In the genomic region with DNA sequence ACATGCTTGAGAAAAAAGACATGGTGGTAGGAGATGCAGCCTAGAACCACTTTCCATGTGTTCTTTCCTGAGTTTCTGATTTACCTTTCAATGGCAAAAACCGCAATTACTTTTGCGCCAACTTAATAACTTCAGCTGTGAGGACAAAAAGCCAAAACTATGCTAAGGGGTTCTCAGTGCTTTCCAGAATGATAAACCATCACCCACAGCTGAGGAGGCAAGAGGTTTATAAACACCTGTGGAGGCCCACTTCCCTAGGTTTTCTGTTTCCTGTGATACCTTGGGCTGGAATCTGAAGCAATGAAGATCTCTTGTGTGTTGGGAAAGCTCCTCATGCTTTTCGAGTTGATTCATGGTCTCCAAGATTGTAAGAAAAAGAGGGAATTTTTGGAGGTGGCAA, we compare ENCODE assay signal across 26 cellular contexts. TPM values are rescaled to one million over a fixed set of nuclear protein-coding genes. Genes with fewer than 3 reads are reported as not detected.
A peak's percentile ranks its signal among the peaks of the same experiment; 100 is the strongest.
DNase-seq lines count a peak whose midpoint lies in the region; ATAC-seq, FAIRE-seq and TF ChIP-seq lines count a peak whose summit lies in the region.
"Had no signal": no experiment of that assay in that cellular context is flagged by ENCODE, and none has a peak within 500 bp of the region (broad histone marks: within the 10 kb centered on the region; RNA-seq: fewer than 3 reads in every experiment).

A gene (plus strand): TSS at position 301 of the 400 bp plus-strand sequence. CDS start 0 bp downstream, at position 301.

- POLR2A ChIA-PET in K562 (lab: Yijun Ruan, JAX) (interaction anchor here (1.2 kb wide), 1 partner anchor 14 kb away, joined by 3 read pairs; no protein-coding TSS in a partner anchor), H1 (lab: Charles Lee; ENCODE audit: partially characterized antibody) (no interaction called here)

- no peak within 1 kb of the TSS for H3K23ac ChIP-seq in H1 (ENCODE audit: insufficient read length)

- H3K23me2 ChIP-seq in H1 (ENCODE audit: low read depth, low read length): no peaks in the 10 kb centered on the region

- no peak within 1 kb of the TSS for H3K4ac ChIP-seq in H1 (replicated peaks; ENCODE audit: insufficient read length, low read depth, low read length)

- no peaks in the 10 kb centered on the region for H3K27me3 Mint-ChIP-seq in GM23338 (ENCODE audit: insufficient read depth, low read depth, poor library complexity)
- H3K27me3 Mint-ChIP-seq: CD4-positive, CD25-positive, alpha-beta regulatory T cell had no signal

- no peak for TF ChIP-seq POLR2A in K562 (conservative IDR thresholded peaks at IDR 0.05)
- no peak for TF ChIP-seq POLR2A in H1 (IDR thresholded peaks at IDR 0.05; ENCODE audit: control extremely low read depth in 1 of 2, low read depth in 2 of 2, low read length in 2 of 2)
- no peak for TF ChIP-seq POLR2A in transverse colon (IDR thresholded peaks at IDR 0.05)

- no peak within 1 kb of the TSS for H4K5ac ChIP-seq in H1 (ENCODE audit: insufficient read length, low read depth, low read length)

- intact Hi-C loops in K562 (cut with micrococcal nuclease): no loop called here
- intact Hi-C loops in transverse colon (cut with DNase I; ENCODE audit: low total_unique reads): no loop called here

- DNase-seq in GM23338 (ENCODE audit: low spot score): no peak
- DNase-seq in K562 (ENCODE audit: extremely low read depth in 1 of 4, low spot score in 3 of 4): no peak
- DNase-seq in H1 (ENCODE audit: low read depth in 1 of 2, low spot score in 2 of 2): no peak
- DNase-seq in transverse colon: no peak
- DNase-seq in T-helper 1 cell: no peak
- DNase-seq in NCI-H1105 (lab: John Stamatoyannopoulos, UW): no peak
- DNase-seq: 8988T; ACHN; BE2C; C1 segment of cervical spinal cord; CD4-positive, alpha-beta memory T cell; CD4-positive, CD25-positive, alpha-beta regulatory T cell; CD8-positive, alpha-beta memory T cell; COR-L47; DMS 273 treated with DMSO at 0.1 percent for 48 hours; DMS153; DMS79 treated with DMSO at 0.1 percent for 48 hours; GF-D8 had no signal

- no peak within 1 kb of the TSS for H2BK120ac ChIP-seq in H1 (replicated peaks; ENCODE audit: low read depth, low read length)

- H3K36me3 Mint-ChIP-seq in GM23338 (ENCODE audit: low read depth): no peaks in the 10 kb centered on the region
- H3K36me3 Mint-ChIP-seq: CD14-positive monocyte; CD4-positive, alpha-beta memory T cell; CD4-positive, CD25-positive, alpha-beta regulatory T cell; CD8-positive, alpha-beta memory T cell had no signal

- BruUV-seq in K562 (replicated peaks; lab: Mats Ljungman, UMichigan): no TSS peak

- no peaks in the 10 kb centered on the region for H3K79me1 ChIP-seq in H1 (ENCODE audit: low read depth, low read length)

- no peak within 1 kb of the TSS for H3K4me3 Mint-ChIP-seq in GM23338
- H3K4me3 Mint-ChIP-seq: CD14-positive monocyte; CD4-positive, alpha-beta memory T cell; CD4-positive, CD25-positive, alpha-beta regulatory T cell; CD8-positive, alpha-beta memory T cell had no signal

- in situ Hi-C loops in K562 (cut with MboI) (no loop called here), transverse colon (cut with MboI; ENCODE audit: low pct_ligation_motif_present in 1 of 4, low pct_unique_long_range_greater_than_20kb in 1 of 4, low sequenced_read_pairs in 3 of 4) (no loop called here)

- CTCF ChIA-PET in K562 (lab: Yijun Ruan, JAX; ENCODE audit: low intra/inter-chr PET ratio): no interaction called here
- CTCF ChIA-PET in H1 (lab: Charles Lee; ENCODE audit: partially characterized antibody): interaction anchor here (0.8 kb wide), 2 partner anchors 10 to 232 kb away, joined by 3 to 4 read pairs; no protein-coding TSS in a partner anchor

- no peaks in the 10 kb centered on the region for H3K9me3 Mint-ChIP-seq in GM23338

- TF ChIP-seq RAD21 in K562 (CRISPR knock-in tag; conservative IDR thresholded peaks at IDR 0.05 in 1 of 2, IDR thresholded peaks at IDR 0.05 in 1 of 2) (no peak), H1 (IDR thresholded peaks at IDR 0.05 in 1 of 2, conservative IDR thresholded peaks at IDR 0.05 in 1 of 2; ENCODE audit: low read depth in 2 of 2, low read length in 2 of 2) (no peak)

- no peak within 1 kb of the TSS for H2AK5ac ChIP-seq in H1 (ENCODE audit: low read depth, low read length)

- H3F3A ChIP-seq in GM23338 (replicated peaks; ENCODE audit: low read depth): no peaks in the 10 kb centered on the region

- H2BK5ac ChIP-seq in H1 (ENCODE audit: low read depth, low read length): no peak within 1 kb of the TSS

- H3K4me1 Mint-ChIP-seq in GM23338: peaks cover 19% of the 10 kb centered on the region; the same call in 2 of the 3 replicates
- H3K4me1 Mint-ChIP-seq: CD4-positive, alpha-beta memory T cell; CD4-positive, CD25-positive, alpha-beta regulatory T cell; CD8-positive, alpha-beta memory T cell had no signal

- H3K9ac ChIP-seq in K562 (ENCODE audit: insufficient read depth in 1 of 2, low read depth in 2 of 2, low read length in 2 of 2): no peak within 1 kb of the TSS; a peak in 1 of 4 replicates
- H3K9ac ChIP-seq in H1 (replicated peaks in 1 of 4; ENCODE audit: extremely low read depth in 1 of 4, low read depth in 3 of 4, low read length in 3 of 4): no peak within 1 kb of the TSS
- H3K9ac ChIP-seq: BLaER1 had no signal

- no peak within 1 kb of the TSS for H3K14ac ChIP-seq in H1 (ENCODE audit: insufficient read length)

- no peak within 1 kb of the TSS for H4K8ac ChIP-seq in H1 (ENCODE audit: extremely low read depth, insufficient read depth, low read length)

- no peaks in the 10 kb centered on the region for H3K9me1 ChIP-seq in K562 (ENCODE audit: control insufficient read depth, insufficient read depth, low read length)

- H3K4me1 ChIP-seq in GM23338 (ENCODE audit: insufficient read depth): peaks cover 9% of the 10 kb centered on the region
- H3K4me1 ChIP-seq in K562 (replicated peaks in 1 of 2; ENCODE audit: control insufficient read depth in 2 of 2, insufficient read depth in 2 of 2, low read length in 2 of 2): peaks cover 0 to 30% of the 10 kb centered on the region in 2 experiments; a peak in 3 of 5 replicates
- no peaks in the 10 kb centered on the region for H3K4me1 ChIP-seq in H1 (replicated peaks in 1 of 4; ENCODE audit: control insufficient read depth in 3 of 4, insufficient read depth in 4 of 4, low read length in 3 of 4)
- H3K4me1 ChIP-seq in transverse colon: peaks cover 0 to 31% (median 11%) of the 10 kb centered on the region in 4 donors
- H3K4me1 ChIP-seq: BE2C, BLaER1 had no signal

- H2BK20ac ChIP-seq in H1 (ENCODE audit: low read length): no peak within 1 kb of the TSS

- no peaks in the 10 kb centered on the region for H3K27me3 ChIP-seq in GM23338 (ENCODE audit: insufficient read depth)
- H3K27me3 ChIP-seq in K562 (ENCODE audit: control insufficient read depth in 2 of 2, insufficient read depth in 2 of 2, low read length in 2 of 2): no peaks in the 10 kb centered on the region
- no peaks in the 10 kb centered on the region for H3K27me3 ChIP-seq in H1 (replicated peaks in 1 of 4; ENCODE audit: control insufficient read depth in 3 of 4, extremely low read depth in 1 of 4, insufficient read depth in 3 of 4, low read length in 3 of 4)
- H3K27me3 ChIP-seq in transverse colon: no peaks in the 10 kb centered on the region
- H3K27me3 ChIP-seq: BE2C, BLaER1 had no signal

- 77% methylated on average over 3 of the region's 3 CpGs for WGBS in K562 (ENCODE audit: insufficient coverage, low coverage, missing lambda C conversion rate)
- WGBS in H1 (ENCODE audit: extremely low coverage in 1 of 2, insufficient coverage in 1 of 2, insufficient read length in 1 of 2, insufficient replicate concordance in 2 of 2, low coverage in 1 of 2, low lambda C conversion rate in 2 of 2, missing lambda C conversion rate in 1 of 2), 2 experiments: 92% methylated on average over 3 of the region's 3 CpGs; no CpG with 5 or more reads in 1 of the 2 experiments
- 89 to 96% methylated on average over 3 of the region's 3 CpGs for WGBS in transverse colon (ENCODE audit: low coverage in 1 of 2), 2 donors

- no peaks in the 10 kb centered on the region for H4K20me1 ChIP-seq in GM23338 (replicated peaks; ENCODE audit: insufficient read depth)
- no peaks in the 10 kb centered on the region for H4K20me1 ChIP-seq in K562 (replicated peaks; ENCODE audit: control insufficient read depth, insufficient read depth, low read length)
- H4K20me1 ChIP-seq in H1 (replicated peaks in 1 of 2; ENCODE audit: control insufficient read depth in 1 of 2, insufficient read depth in 2 of 2, low read length in 2 of 2): no peaks in the 10 kb centered on the region
- H4K20me1 ChIP-seq: BLaER1 had no signal

- H3K79me2 ChIP-seq in GM23338 (replicated peaks; ENCODE audit: insufficient read depth) (no peaks in the 10 kb centered on the region), K562 (ENCODE audit: control insufficient read depth, insufficient read depth, low read length) (no peaks in the 10 kb centered on the region), H1 (ENCODE audit: control insufficient read depth in 1 of 2, insufficient read depth in 2 of 2, low read length in 2 of 2) (no peaks in the 10 kb centered on the region)

- H3K36me3 ChIP-seq in GM23338 (ENCODE audit: insufficient read depth) (no peaks in the 10 kb centered on the region), K562 (ENCODE audit: control insufficient read depth, insufficient read depth, low read length) (peaks cover 7% of the 10 kb centered on the region; the same call in 2 of the 3 replicates), H1 (ENCODE audit: control insufficient read depth in 2 of 4, insufficient read depth in 4 of 4, low read length in 3 of 4) (no peaks in the 10 kb centered on the region), transverse colon (no peaks in the 10 kb centered on the region)
- H3K36me3 ChIP-seq: BE2C, BLaER1 had no signal

- no peak within 1 kb of the TSS for H2BK12ac ChIP-seq in H1 (ENCODE audit: low read depth, low read length)

- H3K4me3 ChIP-seq in GM23338 (no peak within 1 kb of the TSS), K562 (no peak within 1 kb of the TSS), H1 (ENCODE audit: extremely low read depth in 1 of 4, insufficient read depth in 2 of 4, low read depth in 3 of 4, low read length in 4 of 4) (no peak within 1 kb of the TSS), transverse colon (no peak within 1 kb of the TSS)
- H3K4me3 ChIP-seq: BLaER1 had no signal

- no peak within 1 kb of the TSS for H4K91ac ChIP-seq in H1 (replicated peaks; ENCODE audit: insufficient read length, low read length)

- H3K27ac ChIP-seq in GM23338 (ENCODE audit: low read depth) (no peak within 1 kb of the TSS), K562 (ENCODE audit: extremely low read depth, low read depth, low read length) (no peak within 1 kb of the TSS), H1 (ENCODE audit: low read depth, low read length) (no peak within 1 kb of the TSS), transverse colon (peak within 1 kb of the TSS; percentile 78 to 83 (median 80))
- H3K27ac ChIP-seq: BLaER1 had no signal

- ATAC-seq in GM23338: no peak
- no peak for ATAC-seq in K562
- no peak for ATAC-seq in GM19035 (IDR thresholded peaks at IDR 0.05; ENCODE audit: unreplicated experiment)

- no peak for FAIRE-seq in K562 (lab: Jason Lieb, UNC)
- no peak for FAIRE-seq in H1 (lab: Jason Lieb, UNC)
- FAIRE-seq: A204.1, G401.6, GM12891 had no signal

- TF ChIP-seq CTCF in GM23338 (conservative IDR thresholded peaks at IDR 0.05; ENCODE audit: low read depth in 2 of 2) (no peak), K562 (IDR thresholded peaks at IDR 0.05 in 2 of 3, conservative IDR thresholded peaks at IDR 0.05 in 1 of 3; ENCODE audit: insufficient read depth in 2 of 3, low read depth in 1 of 3, low read length in 3 of 3) (no peak), H1 (IDR thresholded peaks at IDR 0.05; ENCODE audit: control extremely low read depth in 1 of 3, insufficient read depth in 1 of 3, low read depth in 1 of 3, low read length in 3 of 3) (no peak), transverse colon (IDR thresholded peaks at IDR 0.05) (no peak)

- H3K27ac Mint-ChIP-seq in GM23338: peak within 1 kb of the TSS; percentile 93
- H3K27ac Mint-ChIP-seq: CD14-positive monocyte; CD4-positive, alpha-beta memory T cell; CD4-positive, CD25-positive, alpha-beta regulatory T cell had no signal

- no peak for TF ChIP-seq EP300 in K562 (IDR thresholded peaks at IDR 0.05; ENCODE audit: low read length)
- TF ChIP-seq EP300 in H1 (IDR thresholded peaks at IDR 0.05; ENCODE audit: borderline replicate concordance in 1 of 2, low read depth in 2 of 2, low read length in 2 of 2): no peak
- no peak for TF ChIP-seq EP300 in transverse colon (IDR thresholded peaks at IDR 0.05; ENCODE audit: low read depth)

- H3K9me2 ChIP-seq in GM23338 (ENCODE audit: insufficient read depth): no peaks in the 10 kb centered on the region

- H3K9me3 ChIP-seq in K562 (replicated peaks; ENCODE audit: control insufficient read depth, insufficient read depth, low read depth, low read length) (peaks cover 31% of the 10 kb centered on the region), H1 (ENCODE audit: insufficient read depth in 2 of 2, low read depth in 1 of 2, low read length in 1 of 2) (no peaks in the 10 kb centered on the region), transverse colon (no peaks in the 10 kb centered on the region)
- H3K9me3 ChIP-seq: BE2C, BLaER1 had no signal

- H2BK15ac ChIP-seq in H1 (ENCODE audit: low read length): no peak within 1 kb of the TSS

- peak within 1 kb of the TSS; percentile 31; the same call in 1 of the 2 replicates for H3K4me2 ChIP-seq in GM23338
- H3K4me2 ChIP-seq in K562 (ENCODE audit: insufficient read depth, low read length): no peak within 1 kb of the TSS
- H3K4me2 ChIP-seq in H1 (ENCODE audit: insufficient read depth in 1 of 2, low read depth in 2 of 2, low read length in 2 of 2): no peak within 1 kb of the TSS; a peak in 1 of 4 replicates
- H3K4me2 ChIP-seq: BLaER1 had no signal

- H3K56ac ChIP-seq in H1 (replicated peaks; ENCODE audit: insufficient read length, low read depth, low read length): no peak within 1 kb of the TSS

- H2AFZ ChIP-seq in GM23338 (peak within 1 kb of the TSS; percentile 30; the same call in 1 of the 2 replicates), K562 (ENCODE audit: low read depth, low read length) (peak within 1 kb of the TSS; percentile 30; the same call in 1 of the 2 replicates), H1 (ENCODE audit: low read length) (peak within 1 kb of the TSS; percentile 59; the same call in 1 of the 2 replicates)

- no peak within 1 kb of the TSS for H3K18ac ChIP-seq in H1 (ENCODE audit: extremely low read depth, low read length)

RNA-seq across cellular contexts. Expression of the gene that starts here (rescaled TPM):
- total RNA-seq in GM23338 (2014; rRNA removed; shearing (Covaris generic)): not detected in 2 replicates
- polyA plus RNA-seq in GM23338 (2016; fragmentation: Nextera tagmentation; extraction: Ambion mirVana): not detected in 2 replicates
- total RNA-seq in K562 (2011; cell fraction: chromatin; rRNA removed; ENCODE audit: low replicate concordance): not detected in 2 replicates
- not detected in 2 replicates for total RNA-seq in K562 (2011; cell fraction: nucleolus; rRNA removed)
- not detected in 2 replicates for total RNA-seq in K562 (2011; cell fraction: nucleoplasm; rRNA removed)
- 0.49 TPM in 1 of 2 replicates, not detected in the other for total RNA-seq in K562 (2014; rRNA removed)
- total RNA-seq in K562 (2014; rRNA removed; fragmentation: Illumina TruSeq; extraction: Trizol): 0.40 and 1.0 TPM in 2 replicates
- total RNA-seq in K562 (2015; rRNA removed; fragmentation: Illumina TruSeq; extraction: Trizol): 0.34 and 0.69 TPM in 2 replicates
- 0.40 and 0.65 TPM in 2 replicates for total RNA-seq in K562 (2021)
- polyA plus RNA-seq in K562 (2011; rRNA removed): 0.20 TPM in 1 of 2 replicates, not detected in the other
- not detected in 2 replicates for polyA plus RNA-seq in K562 (2011; cell fraction: cytosol; rRNA removed)
- polyA plus RNA-seq in K562 (2011; cell fraction: nucleus; rRNA removed): 0.25 TPM in 1 of 2 replicates, not detected in the other
- 0.52 and 0.75 TPM in 2 replicates for polyA plus RNA-seq in K562 (2012)
- 0.74 TPM in 1 of 2 replicates, not detected in the other for polyA plus RNA-seq in K562 (2014; fragmentation: Illumina TruSeq; extraction: Trizol)
- polyA plus RNA-seq in K562 (2014; fragmentation: Nextera tagmentation; extraction: Ambion mirVana): 1 to 10 TPM; 2.0 to 2.4 TPM
- 0.39 and 0.91 TPM in 2 replicates for polyA plus RNA-seq in K562 (2014; rRNA removed)
- not detected in 2 replicates for polyA minus RNA-seq in K562 (2011; rRNA and poly(A)+ RNA removed)
- polyA minus RNA-seq in K562 (2011; cell fraction: cytosol; rRNA and poly(A)+ RNA removed): not detected in 2 replicates
- not detected in 2 replicates for polyA minus RNA-seq in K562 (2011; cell fraction: nucleus; rRNA and poly(A)+ RNA removed)
- total RNA-seq in H1 (2021; fragmentation: NEBNext Ultra II Directional; extraction: Animal tissue kit (Norgen Biotek cat#: 25700)): not detected in 2 replicates
- not detected in 2 replicates for polyA plus RNA-seq in H1 (2011; rRNA removed)
- not detected for polyA plus RNA-seq in H1 (2011; cell fraction: cytosol; rRNA removed)
- polyA plus RNA-seq in H1 (2011; cell fraction: nucleus; rRNA removed): not detected
- polyA plus RNA-seq in H1 (2012, experiment 1 of 2): not detected in 4 replicates
- not detected for polyA plus RNA-seq in H1 (2012, experiment 2 of 2)
- polyA plus RNA-seq in H1 (2013, experiment 1 of 2): not detected
- not detected for polyA plus RNA-seq in H1 (2013, experiment 2 of 2)
- not detected in 2 replicates for polyA minus RNA-seq in H1 (2011; rRNA and poly(A)+ RNA removed)
- polyA minus RNA-seq in H1 (2011; cell fraction: cytosol; rRNA and poly(A)+ RNA removed): not detected
- not detected for polyA minus RNA-seq in H1 (2011; cell fraction: nucleus; rRNA and poly(A)+ RNA removed)
- total RNA-seq in transverse colon: not detected
- total RNA-seq: A673; CD4-positive, alpha-beta memory T cell; CD4-positive, CD25-positive, alpha-beta regulatory T cell; CD8-positive, alpha-beta memory T cell had no signal
- polyA plus RNA-seq: AG04450; CD14-positive monocyte; CD4-positive, alpha-beta memory T cell; CD4-positive, CD25-positive, alpha-beta regulatory T cell; CD8-positive, alpha-beta memory T cell had no signal

Comparison
In these comparisons a context has a peak if more than half of its experiments do, and no peak if none do; other contexts are left out.
1. H3K27ac ChIP-seq: peak in transverse colon (4 of 4); none in GM23338 (single experiment), K562 (single experiment) and H1 (single experiment).
2. Peak in every context shown above with its lines, with median percentiles within 50 percentile points of each other: H2AFZ ChIP-seq.